ENCODE assay signal across 18 cellular contexts in the genomic region with DNA sequence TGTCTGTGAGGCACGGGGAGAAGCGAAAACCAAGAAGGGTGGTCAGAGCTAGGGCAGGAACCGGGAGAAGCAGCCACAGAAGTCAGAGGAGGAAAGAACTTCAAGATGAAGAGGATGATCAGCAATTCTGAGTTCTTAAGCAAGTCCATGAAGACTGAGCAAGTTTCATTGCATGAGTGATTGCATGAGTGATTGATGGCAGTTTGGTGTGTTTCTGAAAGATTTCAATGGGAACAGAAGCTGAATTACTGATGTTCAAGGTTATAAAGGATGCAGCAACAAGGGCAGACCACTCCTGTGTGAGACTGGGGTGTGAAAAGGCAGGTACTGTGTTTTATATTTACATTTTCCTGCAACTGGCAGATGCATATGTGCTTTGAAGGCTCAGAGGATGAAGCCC. TPM values are rescaled to one million over a fixed set of nuclear protein-coding genes. Genes with fewer than 3 reads are reported as not detected.
DNase-seq lines count a peak whose midpoint lies in the region; ATAC-seq and TF ChIP-seq lines count a peak whose summit lies in the region.
"Had no signal": no experiment of that assay in that cellular context is flagged by ENCODE, and none has a peak within 500 bp of the region (broad histone marks: within the 10 kb centered on the region; RNA-seq: fewer than 3 reads in every experiment).

No MANE protein-coding gene starts in this region.

- no peak overlapping the region for H2BK120ac ChIP-seq in mesendoderm (ENCODE audit: low read depth, low read length)

- H4K5ac ChIP-seq in mesendoderm (ENCODE audit: low read length): no peak overlapping the region

- peak overlapping the region in 6 of 8 donors; percentile 17 to 71 (median 30) for H3K4me3 Mint-ChIP-seq in CD4-positive, alpha-beta memory T cell
- H3K4me3 Mint-ChIP-seq in immature natural killer cell: peak overlapping the region in 2 of 5 donors; percentile 6 to 44
- H3K4me3 Mint-ChIP-seq: activated CD4-positive, alpha-beta T cell treated with anti-CD3 and anti-CD28 coated beads for 36 hours; activated T-cell treated with anti-CD3 and anti-CD28 coated beads, Interleukin-2, amount 50 U/mL, for 72 hours had no signal

- H3K4me1 Mint-ChIP-seq in CD4-positive, alpha-beta memory T cell: peaks cover 63 to 98% (median 79%) of the 10 kb centered on the region in 4 donors
- H3K4me1 Mint-ChIP-seq in immature natural killer cell: peaks cover 80 to 99% of the 10 kb centered on the region in 2 donors

- H3K4me3 ChIP-seq in CD4-positive, alpha-beta memory T cell (ENCODE audit: low read length in 2 of 2): no peak overlapping the region
- H3K4me3 ChIP-seq in RWPE2 (ENCODE audit: severe bottlenecking) (no peak overlapping the region), gastrocnemius medialis (peak overlapping the region in 1 of 4 donors; percentile 2), mesendoderm (ENCODE audit: low read length) (no peak overlapping the region)
- H3K4me3 ChIP-seq: HAP-1 had no signal

- no peak overlapping the region for H2AK5ac ChIP-seq in mesendoderm (ENCODE audit: low read length)

- H2BK5ac ChIP-seq in mesendoderm (ENCODE audit: low read length): no peak overlapping the region

- H3K9ac ChIP-seq in mesendoderm (ENCODE audit: low read length): no peak overlapping the region

- intact Hi-C loops in CD4-positive, alpha-beta memory T cell (cut with micrococcal nuclease): no loop called here
- intact Hi-C loops in gastrocnemius medialis (cut with DNase I; ENCODE audit: low total_unique reads): no loop called here

- CTCF ChIA-PET in CD4-positive, alpha-beta memory T cell (lab: Charles Lee; ENCODE audit: partially characterized antibody): no interaction called here

- H3K79me1 ChIP-seq in mesendoderm (ENCODE audit: low read length): peaks cover 26% of the 10 kb centered on the region

- in situ Hi-C loops in gastrocnemius medialis (cut with MboI; ENCODE audit: low sequenced_read_pairs in 4 of 4): no loop called here

- H3K79me2 ChIP-seq in mesendoderm (ENCODE audit: control insufficient read depth, insufficient read depth, low read length): peaks cover 38% of the 10 kb centered on the region

- H3K36me3 ChIP-seq in CD4-positive, alpha-beta memory T cell (ENCODE audit: insufficient read depth, low read length): no peaks in the 10 kb centered on the region
- H3K36me3 ChIP-seq in RWPE2 (ENCODE audit: low read depth): no peaks in the 10 kb centered on the region
- no peaks in the 10 kb centered on the region for H3K36me3 ChIP-seq in gastrocnemius medialis
- H3K36me3 ChIP-seq in mesendoderm (ENCODE audit: control insufficient read depth, insufficient read depth, low read length): no peaks in the 10 kb centered on the region
- H3K36me3 ChIP-seq: HAP-1 had no signal

- no peak overlapping the region for H3K4ac ChIP-seq in mesendoderm (ENCODE audit: low read depth, low read length)

- no peaks in the 10 kb centered on the region for H3K27me3 ChIP-seq in CD4-positive, alpha-beta memory T cell (ENCODE audit: insufficient read depth, low read length)
- H3K27me3 ChIP-seq in RWPE2 (ENCODE audit: insufficient read depth, poor library complexity, severe bottlenecking): no peaks in the 10 kb centered on the region
- no peaks in the 10 kb centered on the region for H3K27me3 ChIP-seq in gastrocnemius medialis
- no peaks in the 10 kb centered on the region for H3K27me3 ChIP-seq in mesendoderm (ENCODE audit: insufficient read depth, low read length, poor library complexity)

- no peak overlapping the region for H2BK15ac ChIP-seq in mesendoderm (replicated peaks; ENCODE audit: low read depth)

- peaks cover 0 to 21% of the 10 kb centered on the region in 2 donors for H3K36me3 Mint-ChIP-seq in CD4-positive, alpha-beta memory T cell
- H3K36me3 Mint-ChIP-seq in immature natural killer cell: peaks cover 0 to 6% (median 0%) of the 10 kb centered on the region in 3 donors

- no peak overlapping the region for H3K27ac ChIP-seq in CD4-positive, alpha-beta memory T cell (ENCODE audit: low read depth, low read length)
- H3K27ac ChIP-seq in RWPE2 (ENCODE audit: poor library complexity, severe bottlenecking): peak overlapping the region; percentile 85
- peak overlapping the region; percentile 76 to 89 (median 84) for H3K27ac ChIP-seq in gastrocnemius medialis
- no peak overlapping the region for H3K27ac ChIP-seq in mesendoderm (ENCODE audit: low read depth, low read length)
- H3K27ac ChIP-seq: C4-2B had no signal

- TF ChIP-seq CTCF in RWPE2 (IDR thresholded peaks at IDR 0.05; ENCODE audit: poor library complexity, severe bottlenecking): no peak
- no peak for TF ChIP-seq CTCF in gastrocnemius medialis (IDR thresholded peaks at IDR 0.05 in 4 of 5, conservative IDR thresholded peaks at IDR 0.05 in 1 of 5)

- POLR2A ChIA-PET in CD4-positive, alpha-beta memory T cell (lab: Charles Lee; ENCODE audit: partially characterized antibody): no interaction called here

- DNase-seq in CD4-positive, alpha-beta memory T cell: no peak
- DNase-seq in RWPE2 (ENCODE audit: low spot score) (no peak), immature natural killer cell (no peak), gastrocnemius medialis (no peak), ureter (ENCODE audit: low spot score) (no peak), GM19238 (ENCODE audit: insufficient read length, low spot score) (no peak), mesendoderm (no peak)
- DNase-seq: activated CD4-positive, alpha-beta T cell treated with anti-CD3 and anti-CD28 coated beads for 36 hours; activated T-cell treated with anti-CD3 and anti-CD28 coated beads, Interleukin-2, amount 50 U/mL, for 72 hours; effector CD8-positive, alpha-beta T cell; head of caudate nucleus; NCI-H345; stimulated activated CD4-positive, alpha-beta T cell treated with anti-CD3 and anti-CD28 coated beads, Interleukin-4, amount 100 ng/mL, for 1 hour; stimulated activated naive CD4-positive, alpha-beta T cell; T-helper 1 cell had no signal

- no CpG with 5 or more reads among the region's 3 CpGs for WGBS in mesendoderm (ENCODE audit: extremely low coverage, insufficient coverage, low lambda C conversion rate)

- TF ChIP-seq POLR2A in gastrocnemius medialis (IDR thresholded peaks at IDR 0.05): no peak

- no peaks in the 10 kb centered on the region for H3K9me3 ChIP-seq in CD4-positive, alpha-beta memory T cell (ENCODE audit: control insufficient read depth in 1 of 2, low read length in 2 of 2)
- H3K9me3 ChIP-seq in RWPE2 (ENCODE audit: severe bottlenecking) (no peaks in the 10 kb centered on the region), gastrocnemius medialis (no peaks in the 10 kb centered on the region)
- H3K9me3 ChIP-seq: HAP-1 had no signal

- H3K27me3 Mint-ChIP-seq in CD4-positive, alpha-beta memory T cell: no peaks in the 10 kb centered on the region
- H3K27me3 Mint-ChIP-seq in immature natural killer cell (ENCODE audit: low read depth in 3 of 3): peaks cover 0 to 4% (median 0%) of the 10 kb centered on the region in 3 donors
- H3K27me3 Mint-ChIP-seq: activated CD4-positive, alpha-beta T cell treated with anti-CD3 and anti-CD28 coated beads for 36 hours had no signal

- H4K8ac ChIP-seq in mesendoderm (ENCODE audit: low read depth, low read length): no peak overlapping the region

- no peak overlapping the region for H3K23ac ChIP-seq in mesendoderm (ENCODE audit: low read length)

- peaks cover 58% of the 10 kb centered on the region for H3K4me1 ChIP-seq in CD4-positive, alpha-beta memory T cell (ENCODE audit: insufficient read depth, low read length)
- peaks cover 41% of the 10 kb centered on the region for H3K4me1 ChIP-seq in RWPE2 (ENCODE audit: insufficient read depth, poor library complexity, severe bottlenecking)
- H3K4me1 ChIP-seq in gastrocnemius medialis: peaks cover 73 to 74% of the 10 kb centered on the region in 2 donors
- H3K4me1 ChIP-seq in mesendoderm (ENCODE audit: control insufficient read depth, low read depth, low read length): no peaks in the 10 kb centered on the region
- H3K4me1 ChIP-seq: HAP-1 had no signal

- H3K4me2 ChIP-seq in mesendoderm (ENCODE audit: low read length): no peak overlapping the region

- ATAC-seq in RWPE2 (ENCODE audit: low read depth) (no peak), gastrocnemius medialis (no peak), HG03108 (IDR thresholded peaks at IDR 0.05; ENCODE audit: unreplicated experiment) (no peak)
- ATAC-seq: activated CD4-positive, alpha-beta T cell treated with anti-CD3 and anti-CD28 coated beads for 36 hours; activated T-cell treated with anti-CD3 and anti-CD28 coated beads, Interleukin-2, amount 50 U/mL, for 72 hours had no signal

- no peaks in the 10 kb centered on the region for H3K9me3 Mint-ChIP-seq in CD4-positive, alpha-beta memory T cell
- H3K9me3 Mint-ChIP-seq in immature natural killer cell: no peaks in the 10 kb centered on the region
- H3K9me3 Mint-ChIP-seq: activated T-cell treated with anti-CD3 and anti-CD28 coated beads, Interleukin-2, amount 50 U/mL, for 72 hours had no signal

- no peak overlapping the region for H3K56ac ChIP-seq in mesendoderm (ENCODE audit: low read length)

- H3K18ac ChIP-seq in mesendoderm (ENCODE audit: low read length): no peak overlapping the region

- no peak overlapping the region for H3K27ac Mint-ChIP-seq in CD4-positive, alpha-beta memory T cell
- H3K27ac Mint-ChIP-seq in immature natural killer cell: peak overlapping the region in 4 of 6 donors; percentile 13 to 78 (median 38)
- H3K27ac Mint-ChIP-seq: activated CD4-positive, alpha-beta T cell treated with anti-CD3 and anti-CD28 coated beads for 36 hours; activated T-cell treated with anti-CD3 and anti-CD28 coated beads, Interleukin-2, amount 50 U/mL, for 72 hours had no signal

RNA-seq across cellular contexts. Expression of a gene that starts 35.4 kb away (rescaled TPM):
- 10 to 100 TPM; 65.9 to 66.7 TPM for total RNA-seq in CD4-positive, alpha-beta memory T cell
- 10 to 100 TPM in 1 of 2 donors, 1 to 10 TPM in 1; 5.6 to 17.1 TPM for polyA plus RNA-seq in CD4-positive, alpha-beta memory T cell
- 10 to 100 TPM in 2 of 3 donors, 1 to 10 TPM in 1; 7.8 to 13.2 (median 12.4) TPM for polyA plus RNA-seq in immature natural killer cell
- total RNA-seq in gastrocnemius medialis (10 to 100 TPM; 23.9 to 68.1 (median 39.5) TPM), ureter (61.5 TPM)
- polyA plus RNA-seq in mesendoderm (2013, experiment 1 of 2): 36.6 TPM
- polyA plus RNA-seq in mesendoderm (2013, experiment 2 of 2): 36.9 TPM

Comparison
In these comparisons a context has a peak if more than half of its experiments do, and no peak if none do; other contexts are left out.
1. H3K27ac ChIP-seq: peak in RWPE2 (single experiment) and gastrocnemius medialis (4 of 4); none in CD4-positive, alpha-beta memory T cell (single experiment) and mesendoderm (single experiment).
2. H3K27ac Mint-ChIP-seq: peak in immature natural killer cell (4 of 6); none in CD4-positive, alpha-beta memory T cell (0 of 7).